ENCODE assay signal across 10 cellular contexts in the genomic region with DNA sequence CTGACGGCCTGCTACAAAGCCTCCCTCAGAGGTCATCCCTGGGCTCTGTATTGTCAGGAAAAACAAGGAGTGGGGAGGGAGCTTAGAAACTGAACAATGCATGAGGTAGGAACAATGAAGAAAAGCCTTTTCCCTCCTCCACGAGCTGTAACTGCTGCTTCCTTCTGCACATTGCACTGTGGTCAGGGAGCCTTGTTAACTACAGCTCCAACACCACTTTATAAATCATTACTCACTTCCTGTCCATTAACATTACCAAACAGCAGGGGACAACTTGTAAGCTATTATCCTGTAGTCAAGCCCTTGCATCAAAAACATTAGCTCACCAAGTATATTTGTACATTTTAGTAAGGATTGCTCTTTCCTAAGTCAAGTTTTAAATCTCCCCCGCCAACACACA.
DNase-seq lines count a peak whose midpoint lies in the region; ATAC-seq and TF ChIP-seq lines count a peak whose summit lies in the region.
"Had no signal": no experiment of that assay in that cellular context is flagged by ENCODE, and none has a peak within 500 bp of the region (broad histone marks: within the 10 kb centered on the region; RNA-seq: fewer than 3 reads in every experiment).

No MANE protein-coding gene starts in this region.

- TF ChIP-seq RAD21 in neural cell (conservative IDR thresholded peaks at IDR 0.05): no peak

- 41 to 42% methylated on average over 3 of the region's 3 CpGs for WGBS in tibial nerve, 2 donors

- ATAC-seq in activated T-cell treated with anti-CD3 and anti-CD28 coated beads, Interleukin-2, amount 50 U/mL, for 4 hours: no peak
- no peak for ATAC-seq in HG02870 (IDR thresholded peaks at IDR 0.05; ENCODE audit: unreplicated experiment)
- ATAC-seq in T-helper 17 cell: no peak
- ATAC-seq: activated CD4-positive, CD25-positive, alpha-beta regulatory T cell treated with anti-CD3 and anti-CD28 coated beads, Interleukin-2, amount 50 U/mL, for 24 hours had no signal

- H3K9me3 ChIP-seq in neural cell (ENCODE audit: low read length): no peaks in the 10 kb centered on the region
- H3K9me3 ChIP-seq in tibial nerve: no peaks in the 10 kb centered on the region
- peaks cover 2% of the 10 kb centered on the region for H3K9me3 ChIP-seq in T-helper 17 cell (ENCODE audit: control insufficient read depth, low read length, poor library complexity, severe bottlenecking)
- H3K9me3 ChIP-seq: esophagus squamous epithelium had no signal

- H3K36me3 ChIP-seq in neural cell (ENCODE audit: insufficient read depth, low read length) (no peaks in the 10 kb centered on the region), tibial nerve (no peaks in the 10 kb centered on the region)
- H3K36me3 ChIP-seq: esophagus squamous epithelium had no signal

- no peak overlapping the region for H2AFZ ChIP-seq in neural cell (ENCODE audit: low read depth, low read length)

- H3K4me2 ChIP-seq in neural cell (ENCODE audit: low read length): no peak overlapping the region

- no peaks in the 10 kb centered on the region for H3K4me1 ChIP-seq in tibial nerve
- H3K4me1 ChIP-seq: esophagus squamous epithelium had no signal

- H3K27me3 ChIP-seq in neural cell (ENCODE audit: insufficient read depth, low read depth, low read length) (no peaks in the 10 kb centered on the region), tibial nerve (no peaks in the 10 kb centered on the region)
- H3K27me3 ChIP-seq: esophagus squamous epithelium had no signal

- H3K9ac ChIP-seq in neural cell (ENCODE audit: low read length): peak overlapping the region; percentile 29

- no peaks in the 10 kb centered on the region for H3K36me3 Mint-ChIP-seq in activated T-cell treated with anti-CD3 and anti-CD28 coated beads, Interleukin-2, amount 50 U/mL, for 4 hours (ENCODE audit: insufficient read depth)
- peaks cover 3% of the 10 kb centered on the region for H3K36me3 Mint-ChIP-seq in T-helper 17 cell (ENCODE audit: low read depth)

- H3K27ac ChIP-seq in neural cell (ENCODE audit: low read length) (no peak overlapping the region), tibial nerve (no peak overlapping the region)
- H3K27ac ChIP-seq: esophagus squamous epithelium had no signal

- H4K20me1 ChIP-seq in neural cell (ENCODE audit: insufficient read depth): no peaks in the 10 kb centered on the region

- no peak for TF ChIP-seq EP300 in neural cell (conservative IDR thresholded peaks at IDR 0.05; ENCODE audit: poor library complexity, severe bottlenecking)
- TF ChIP-seq EP300 in tibial nerve (IDR thresholded peaks at IDR 0.05): peak in 1 of 2 donors; percentile 31

- peaks cover 23% of the 10 kb centered on the region for H3K27me3 Mint-ChIP-seq in activated T-cell treated with anti-CD3 and anti-CD28 coated beads, Interleukin-2, amount 50 U/mL, for 4 hours (ENCODE audit: low read depth)
- peaks cover 61% of the 10 kb centered on the region for H3K27me3 Mint-ChIP-seq in T-helper 17 cell

- H3K79me2 ChIP-seq in neural cell (replicated peaks; ENCODE audit: insufficient read depth, low read length): no peaks in the 10 kb centered on the region

- H3K4me1 Mint-ChIP-seq in activated T-cell treated with anti-CD3 and anti-CD28 coated beads, Interleukin-2, amount 50 U/mL, for 4 hours (ENCODE audit: low read depth): no peaks in the 10 kb centered on the region
- no peaks in the 10 kb centered on the region for H3K4me1 Mint-ChIP-seq in T-helper 17 cell

- no peaks in the 10 kb centered on the region for H3F3A ChIP-seq in neural cell (ENCODE audit: insufficient read depth, low read length, poor library complexity, severe bottlenecking)

- no peaks in the 10 kb centered on the region for H3K9me2 ChIP-seq in neural cell (ENCODE audit: insufficient read depth, low read length)

- TF ChIP-seq CTCF in neural cell (IDR thresholded peaks at IDR 0.05; ENCODE audit: poor library complexity, severe bottlenecking): no peak
- TF ChIP-seq CTCF in tibial nerve (IDR thresholded peaks at IDR 0.05): no peak

- H3K27ac Mint-ChIP-seq in T-helper 17 cell: no peak overlapping the region

- peak; percentile 63 for DNase-seq in GM04504 (ENCODE audit: low read depth)
- DNase-seq in NCI-H2081 treated with DMSO at 0.1 percent for 48 hours (lab: John Stamatoyannopoulos, UW): peak; percentile 17
- peak; percentile 82 for DNase-seq in astrocyte of the hippocampus (ENCODE audit: low read depth, low spot score)
- DNase-seq in activated T-cell treated with anti-CD3 and anti-CD28 coated beads, Interleukin-2, amount 50 U/mL, for 4 hours: no peak
- no peak for DNase-seq in tibial nerve (ENCODE audit: low spot score in 2 of 2)
- no peak for DNase-seq in T-helper 17 cell
- DNase-seq: esophagus squamous epithelium had no signal

- no peak for TF ChIP-seq POLR2A in tibial nerve (IDR thresholded peaks at IDR 0.05)

- H3K4me3 ChIP-seq in neural cell (ENCODE audit: low read length): no peak overlapping the region
- H3K4me3 ChIP-seq in tibial nerve: no peak overlapping the region
- H3K4me3 ChIP-seq: esophagus squamous epithelium had no signal

- H3K9me3 Mint-ChIP-seq in activated T-cell treated with anti-CD3 and anti-CD28 coated beads, Interleukin-2, amount 50 U/mL, for 4 hours: no peaks in the 10 kb centered on the region

- H3K4me3 Mint-ChIP-seq in activated T-cell treated with anti-CD3 and anti-CD28 coated beads, Interleukin-2, amount 50 U/mL, for 4 hours: no peak overlapping the region
- H3K4me3 Mint-ChIP-seq in T-helper 17 cell: no peak overlapping the region

TF ChIP-seq in neural cell, 6 proteins besides CTCF, POLR2A, EP300 and RAD21:
- TF ChIP-seq MXI1 (conservative IDR thresholded peaks at IDR 0.05; ENCODE audit: poor library complexity, severe bottlenecking) (no peak), POLR2AphosphoS5 (IDR thresholded peaks at IDR 0.05) (peak; percentile 45), SMC3 (conservative IDR thresholded peaks at IDR 0.05; ENCODE audit: poor library complexity) (no peak), EZH2 (IDR thresholded peaks at IDR 0.05; ENCODE audit: borderline replicate concordance, insufficient read depth, low read length, poor library complexity, severe bottlenecking) (no peak)
- TF ChIP-seq, protein P1, sequence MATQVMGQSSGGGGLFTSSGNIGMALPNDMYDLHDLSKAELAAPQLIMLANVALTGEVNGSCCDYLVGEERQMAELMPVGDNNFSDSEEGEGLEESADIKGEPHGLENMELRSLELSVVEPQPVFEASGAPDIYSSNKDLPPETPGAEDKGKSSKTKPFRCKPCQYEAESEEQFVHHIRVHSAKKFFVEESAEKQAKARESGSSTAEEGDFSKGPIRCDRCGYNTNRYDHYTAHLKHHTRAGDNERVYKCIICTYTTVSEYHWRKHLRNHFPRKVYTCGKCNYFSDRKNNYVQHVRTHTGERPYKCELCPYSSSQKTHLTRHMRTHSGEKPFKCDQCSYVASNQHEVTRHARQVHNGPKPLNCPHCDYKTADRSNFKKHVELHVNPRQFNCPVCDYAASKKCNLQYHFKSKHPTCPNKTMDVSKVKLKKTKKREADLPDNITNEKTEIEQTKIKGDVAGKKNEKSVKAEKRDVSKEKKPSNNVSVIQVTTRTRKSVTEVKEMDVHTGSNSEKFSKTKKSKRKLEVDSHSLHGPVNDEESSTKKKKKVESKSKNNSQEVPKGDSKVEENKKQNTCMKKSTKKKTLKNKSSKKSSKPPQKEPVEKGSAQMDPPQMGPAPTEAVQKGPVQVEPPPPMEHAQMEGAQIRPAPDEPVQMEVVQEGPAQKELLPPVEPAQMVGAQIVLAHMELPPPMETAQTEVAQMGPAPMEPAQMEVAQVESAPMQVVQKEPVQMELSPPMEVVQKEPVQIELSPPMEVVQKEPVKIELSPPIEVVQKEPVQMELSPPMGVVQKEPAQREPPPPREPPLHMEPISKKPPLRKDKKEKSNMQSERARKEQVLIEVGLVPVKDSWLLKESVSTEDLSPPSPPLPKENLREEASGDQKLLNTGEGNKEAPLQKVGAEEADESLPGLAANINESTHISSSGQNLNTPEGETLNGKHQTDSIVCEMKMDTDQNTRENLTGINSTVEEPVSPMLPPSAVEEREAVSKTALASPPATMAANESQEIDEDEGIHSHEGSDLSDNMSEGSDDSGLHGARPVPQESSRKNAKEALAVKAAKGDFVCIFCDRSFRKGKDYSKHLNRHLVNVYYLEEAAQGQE (IDR thresholded peaks at IDR 0.05; ENCODE audit: borderline replicate concordance): no peak
TF ChIP-seq in neural cell: peak in this region for 1.

Comparison
In these comparisons a context has a peak if more than half of its experiments do, and no peak if none do; other contexts are left out.
1. DNase-seq: peak in GM04504 (single experiment), NCI-H2081 treated with DMSO at 0.1 percent for 48 hours (single experiment) and astrocyte of the hippocampus (single experiment); none in activated T-cell treated with anti-CD3 and anti-CD28 coated beads, Interleukin-2, amount 50 U/mL, for 4 hours (single experiment), tibial nerve (0 of 2) and T-helper 17 cell (0 of 3).